8 cellular contexts compared by ENCODE assay signal in genomic region chr2:191245869-191246531, GRCh38.
DNase-seq lines count a peak whose midpoint lies in the region; ATAC-seq and TF ChIP-seq lines count a peak whose summit lies in the region.

No MANE protein-coding gene starts in this region.

- DNase-seq in GM03348 (ENCODE audit: low spot score) (peak; percentile 70), RWPE1 (ENCODE audit: low spot score) (peak; percentile 74), astrocyte of the hippocampus (ENCODE audit: low read depth, low spot score) (peak; percentile 86)
- no peak for DNase-seq in effector CD8-positive, alpha-beta T cell (lab: John Stamatoyannopoulos, UW)

- peaks cover 11% of the 10 kb centered on the region for H3K27me3 ChIP-seq in iPS-18a (ENCODE audit: control insufficient read depth, insufficient read depth, low read length)

- CTCF ChIA-PET in RWPE1 (lab: Yijun Ruan, JAX): interaction anchor here (0.5 to 0.7 kb wide), 3 partner anchors 29 to 194 kb away, joined by 3 to 9 read pairs (median 4); no protein-coding TSS in a partner anchor

- no peaks in the 10 kb centered on the region for H3K9me3 ChIP-seq in iPS-18a (ENCODE audit: control insufficient read depth, low read depth, low read length)

- ATAC-seq in HG03159 (IDR thresholded peaks at IDR 0.05; ENCODE audit: unreplicated experiment) (peak; percentile 15), HG03521 (IDR thresholded peaks at IDR 0.05; ENCODE audit: unreplicated experiment) (no peak)

- peaks cover 3% of the 10 kb centered on the region for H3K36me3 ChIP-seq in iPS-18a (ENCODE audit: control insufficient read depth, low read depth, low read length)

- no peak for TF ChIP-seq CTCF in RWPE1 (conservative IDR thresholded peaks at IDR 0.05; ENCODE audit: low read depth)

- peak overlapping the region; percentile 95 for H3K9ac ChIP-seq in iPS-18a (ENCODE audit: low read length)

- POLR2A ChIA-PET in RWPE1 (lab: Yijun Ruan, JAX; ENCODE audit: low non-redundant PET): no interaction called here

- H3K4me3 ChIP-seq in iPS-18a (ENCODE audit: low read length) (peak overlapping the region; percentile 91), skin epidermis (peak overlapping the region; percentile 51 to 84 (median 73))

- peaks cover 43% of the 10 kb centered on the region for H3K4me1 ChIP-seq in iPS-18a (ENCODE audit: control insufficient read depth, low read depth, low read length)

- H3K27ac ChIP-seq in RWPE1 (peak overlapping the region; percentile 89), iPS-18a (ENCODE audit: low read length) (peak overlapping the region; percentile 71), skin epidermis (peak overlapping the region; percentile 34 to 94 (median 84))
